In genomic region chr1:224456637-224456953, GRCh38 we compare ENCODE assay signal across 11 cellular contexts. TPM values are rescaled to one million over a fixed set of nuclear protein-coding genes. Genes with fewer than 3 reads are reported as not detected.
A peak's percentile ranks its signal among the peaks of the same experiment; 100 is the strongest.
DNase-seq lines count a peak whose midpoint lies in the region; ATAC-seq and TF ChIP-seq lines count a peak whose summit lies in the region.
"Had no signal": no experiment of that assay in that cellular context is flagged by ENCODE, and none has a peak within 500 bp of the region (broad histone marks: within the 10 kb centered on the region; RNA-seq: fewer than 3 reads in every experiment).

No MANE protein-coding gene starts in this region.

- no peaks in the 10 kb centered on the region for H4K20me1 ChIP-seq in mammary epithelial cell (ENCODE audit: insufficient read depth, low read length)

- H3K4me3 Mint-ChIP-seq in activated naive CD4-positive, alpha-beta T cell treated with anti-CD3 and anti-CD28 coated beads, Interleukin-2, amount 50 U/mL, for 24 hours, result peak overlapping the region; percentile 11

- TF ChIP-seq CTCF in mammary epithelial cell (conservative IDR thresholded peaks at IDR 0.05 in 1 of 2, IDR thresholded peaks at IDR 0.05 in 1 of 2; ENCODE audit: extremely low read depth in 1 of 2, insufficient read depth in 1 of 2, low read depth in 1 of 2, low read length in 2 of 2) (no peak), tibial artery (IDR thresholded peaks at IDR 0.05) (no peak)

- in situ Hi-C loops in mammary epithelial cell (cut with MboI; ENCODE audit: low sequenced_read_pairs in 2 of 2), result no loop called here

- H3K36me3 Mint-ChIP-seq in activated naive CD4-positive, alpha-beta T cell treated with anti-CD3 and anti-CD28 coated beads, Interleukin-2, amount 50 U/mL, for 24 hours, result no peaks in the 10 kb centered on the region

- H3K4me1 ChIP-seq in mammary epithelial cell (ENCODE audit: insufficient read depth, low read length) (peaks cover 41% of the 10 kb centered on the region), muscle layer of colon (ENCODE audit: insufficient read depth, low read length) (peaks cover 40% of the 10 kb centered on the region), tibial artery (peaks cover 0 to 12% (median 10%) of the 10 kb centered on the region in 4 donors)

- peak overlapping the region; percentile 94 for H2AFZ ChIP-seq in mammary epithelial cell (ENCODE audit: low read depth, low read length)

- H3K27me3 ChIP-seq in mammary epithelial cell (ENCODE audit: insufficient read depth, low read length), result no peaks in the 10 kb centered on the region
- no peaks in the 10 kb centered on the region for H3K27me3 ChIP-seq in muscle layer of colon (ENCODE audit: control insufficient read depth in 1 of 2, insufficient read depth in 2 of 2, low read length in 2 of 2)
- H3K27me3 ChIP-seq in tibial artery, result no peaks in the 10 kb centered on the region

- H3K9ac ChIP-seq in mammary epithelial cell (ENCODE audit: insufficient read depth, low read length) (no peak overlapping the region), muscle layer of colon (ENCODE audit: low read length) (no peak overlapping the region)

- CTCF ChIA-PET in mammary epithelial cell (lab: Charles Lee; ENCODE audit: low non-redundant PET), result interaction anchor here (0.6 to 1.0 kb wide), 4 partner anchors 30 to 395 kb away, joined by 3 to 6 read pairs (median 4); no protein-coding TSS in a partner anchor

- no peak for DNase-seq in activated naive CD4-positive, alpha-beta T cell (lab: John Stamatoyannopoulos, UW)
- no peak for DNase-seq in mammary epithelial cell
- DNase-seq in tibial artery, result no peak
- DNase-seq in kidney tubule cell (ENCODE audit: low spot score), result no peak
- DNase-seq: activated CD4-positive, alpha-beta T cell treated with anti-CD3 and anti-CD28 coated beads, Interleukin-2, amount 50 U/mL, for 48 hours; effector memory CD4-positive, alpha-beta T cell; NCI-H1105 had no signal

- ATAC-seq in HG02678 (IDR thresholded peaks at IDR 0.05; ENCODE audit: unreplicated experiment) (no peak), HG03457 (IDR thresholded peaks at IDR 0.05; ENCODE audit: unreplicated experiment) (no peak)

- H3K27me3 Mint-ChIP-seq in activated naive CD4-positive, alpha-beta T cell treated with anti-CD3 and anti-CD28 coated beads, Interleukin-2, amount 50 U/mL, for 24 hours, result no peaks in the 10 kb centered on the region

- H3K27ac ChIP-seq in mammary epithelial cell (ENCODE audit: insufficient read depth, low read depth, low read length) (peak overlapping the region; percentile 60), muscle layer of colon (ENCODE audit: low read depth, low read length) (peak overlapping the region; percentile 50), tibial artery (peak overlapping the region; percentile 79 to 82)

- H3K4me2 ChIP-seq in mammary epithelial cell (ENCODE audit: insufficient read depth, low read depth, low read length), result peak overlapping the region; percentile 59

- BruUV-seq in mammary epithelial cell (replicated peaks; lab: Mats Ljungman, UMichigan), result no TSS peak

- H3K4me1 Mint-ChIP-seq in activated naive CD4-positive, alpha-beta T cell treated with anti-CD3 and anti-CD28 coated beads, Interleukin-2, amount 50 U/mL, for 24 hours, result peaks cover 16% of the 10 kb centered on the region

- H3K27ac Mint-ChIP-seq in activated naive CD4-positive, alpha-beta T cell treated with anti-CD3 and anti-CD28 coated beads, Interleukin-2, amount 50 U/mL, for 24 hours, result no peak overlapping the region

- H3K36me3 ChIP-seq in mammary epithelial cell (ENCODE audit: insufficient read depth, low read length) (no peaks in the 10 kb centered on the region), muscle layer of colon (ENCODE audit: insufficient read depth, low read length) (no peaks in the 10 kb centered on the region), tibial artery (peaks cover 0 to 6% (median 0%) of the 10 kb centered on the region in 3 donors)

- H3K9me3 Mint-ChIP-seq in activated naive CD4-positive, alpha-beta T cell treated with anti-CD3 and anti-CD28 coated beads, Interleukin-2, amount 50 U/mL, for 24 hours, result no peaks in the 10 kb centered on the region

- WGBS in mammary epithelial cell (ENCODE audit: low coverage, missing lambda C conversion rate), result 18% methylated on average over 6 of the region's 7 CpGs

- no peaks in the 10 kb centered on the region for H3K79me2 ChIP-seq in mammary epithelial cell (ENCODE audit: insufficient read depth, low read length)

- no peak overlapping the region for H3K4me3 ChIP-seq in mammary epithelial cell (replicated peaks in 1 of 3; ENCODE audit: insufficient read depth in 1 of 3, low read depth in 2 of 3, low read length in 3 of 3)
- H3K4me3 ChIP-seq in muscle layer of colon (ENCODE audit: low read depth in 1 of 2, low read length in 2 of 2), result peak overlapping the region in 1 of 2 donors; percentile 38
- H3K4me3 ChIP-seq in tibial artery, result no peak overlapping the region

- dilution Hi-C loops in mammary epithelial cell (cut with HindIII; ENCODE audit: low sequenced_read_pairs), result no loop called here

- H3K9me3 ChIP-seq in mammary epithelial cell (replicated peaks; ENCODE audit: insufficient read depth, low read length), result no peaks in the 10 kb centered on the region
- no peaks in the 10 kb centered on the region for H3K9me3 ChIP-seq in muscle layer of colon (ENCODE audit: low read length)
- H3K9me3 ChIP-seq in tibial artery, result no peaks in the 10 kb centered on the region

- intact Hi-C loops in mammary epithelial cell (cut with micrococcal nuclease), result loop anchor here (2.0 to 5.0 kb wide), 3 partner anchors 42 to 284 kb away; partner anchors contain the start of gene NVL
- intact Hi-C loops in tibial artery (cut with DNase I; ENCODE audit: low total_unique reads), result loop anchor here (5.0 to 10.0 kb wide), 2 partner anchors 102 to 339 kb away; partner anchors contain the start of gene CNIH4

RNA-seq across cellular contexts. Expression of gene WDR26, which starts 22.0 kb away (rescaled TPM):
- total RNA-seq in mammary epithelial cell, result 10 to 100 TPM; 56.5 to 74.5 TPM
- polyA plus RNA-seq in mammary epithelial cell, result 24.1 TPM
- 93.5 TPM for polyA minus RNA-seq in mammary epithelial cell
